ENCODE assay signal across 8 cellular contexts in the genomic region with DNA sequence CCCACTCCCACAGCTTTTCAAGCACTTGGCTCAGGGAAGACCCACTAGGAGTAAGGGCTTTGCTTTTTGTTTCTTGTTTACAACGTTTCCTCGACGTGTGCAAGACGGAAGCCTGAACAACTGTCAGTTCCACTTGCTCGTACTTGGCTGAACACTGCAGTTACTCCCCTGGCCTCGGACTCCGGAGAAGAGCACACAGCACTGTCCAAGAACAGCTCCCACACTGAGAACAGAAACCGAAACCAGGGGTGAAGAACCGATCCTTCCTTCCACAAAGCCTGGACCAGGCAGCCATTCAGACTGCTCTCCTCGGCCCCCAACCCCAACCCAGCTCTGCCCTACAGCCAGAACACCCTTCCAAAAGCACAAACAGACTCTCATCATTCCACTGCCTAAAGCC. TPM values are rescaled to one million over a fixed set of nuclear protein-coding genes. Genes with fewer than 3 reads are reported as not detected.
A peak's percentile ranks its signal among the peaks of the same experiment; 100 is the strongest.
DNase-seq lines count a peak whose midpoint lies in the region; ATAC-seq and TF ChIP-seq lines count a peak whose summit lies in the region.

No MANE protein-coding gene starts in this region.

- TF ChIP-seq CTCF in A673 (conservative IDR thresholded peaks at IDR 0.05; ENCODE audit: low read depth, low read length) (no peak), epithelial cell of proximal tubule (conservative IDR thresholded peaks at IDR 0.05; ENCODE audit: low read depth, low read length) (no peak), PC-9 (conservative IDR thresholded peaks at IDR 0.05) (no peak)

- no peaks in the 10 kb centered on the region for H3K9me2 ChIP-seq in PC-9 (ENCODE audit: insufficient read depth)

- BruUV-seq in A673 (replicated peaks; lab: Mats Ljungman, UMichigan), result no TSS peak
- BruUV-seq in PC-9 (replicated peaks; lab: Mats Ljungman, UMichigan), result no TSS peak

- POLR2A ChIA-PET in A673 (lab: Charles Lee; ENCODE audit: low non-redundant PET), result no interaction called here
- POLR2A ChIA-PET in PC-9 (lab: Charles Lee; ENCODE audit: unreplicated experiment), result no interaction called here

- ATAC-seq in GM19438 (IDR thresholded peaks at IDR 0.05; ENCODE audit: low read depth, unreplicated experiment), result peak; percentile 41

- H3F3A ChIP-seq in PC-9 (ENCODE audit: insufficient read depth, low read depth), result no peaks in the 10 kb centered on the region

- H3K4me1 ChIP-seq in A673 (ENCODE audit: insufficient read depth, low read length, poor library complexity, severe bottlenecking) (peaks cover 70% of the 10 kb centered on the region), muscle layer of duodenum (ENCODE audit: control insufficient read depth in 1 of 2, insufficient read depth in 2 of 2, low read length in 2 of 2) (peaks cover 31 to 76% of the 10 kb centered on the region in 2 donors), PC-9 (replicated peaks; ENCODE audit: insufficient read depth) (peaks cover 11% of the 10 kb centered on the region)

- H3K27ac ChIP-seq in A673 (ENCODE audit: low read depth, low read length, poor library complexity, severe bottlenecking) (peak overlapping the region; percentile 69), muscle layer of duodenum (ENCODE audit: low read length) (peak overlapping the region; percentile 84), PC-9 (no peak overlapping the region)

- H3K4me2 ChIP-seq in PC-9, result no peak overlapping the region

- DNase-seq in A673 (ENCODE audit: low spot score), result peak; percentile 70
- DNase-seq in epithelial cell of proximal tubule (ENCODE audit: low read depth), result no peak
- no peak for DNase-seq in NCI-H2196 (lab: John Stamatoyannopoulos, UW; ENCODE audit: unreplicated experiment)
- DNase-seq in PC-9, result no peak
- DNase-seq in NCI-H345 treated with DMSO at 0.1 percent for 48 hours (lab: John Stamatoyannopoulos, UW; ENCODE audit: unreplicated experiment), result no peak

- no peaks in the 10 kb centered on the region for H3K27me3 ChIP-seq in A673 (replicated peaks; ENCODE audit: insufficient read depth, low read depth, low read length, poor library complexity)
- H3K27me3 ChIP-seq in muscle layer of duodenum (ENCODE audit: low read depth, low read length), result no peaks in the 10 kb centered on the region
- H3K27me3 ChIP-seq in PC-9 (ENCODE audit: insufficient read depth, low read depth), result no peaks in the 10 kb centered on the region

- H3K4me3 ChIP-seq in A673 (ENCODE audit: low read depth, low read length, poor library complexity, severe bottlenecking) (peak overlapping the region; percentile 36), epithelial cell of proximal tubule (ENCODE audit: low read depth, low read length) (peak overlapping the region; percentile 42), muscle layer of duodenum (ENCODE audit: low read depth in 1 of 2, low read length in 2 of 2) (peak overlapping the region; percentile 62 to 75), PC-9 (no peak overlapping the region)

- CTCF ChIA-PET in A673 (lab: Charles Lee), result no interaction called here
- CTCF ChIA-PET in PC-9 (lab: Charles Lee), result interaction anchor here (0.6 kb wide), 1 partner anchor 66 kb away, joined by 3 read pairs; no protein-coding TSS in a partner anchor

- H3K9me3 ChIP-seq in A673 (ENCODE audit: low read depth, low read length, poor library complexity, severe bottlenecking) (no peaks in the 10 kb centered on the region), muscle layer of duodenum (ENCODE audit: control insufficient read depth in 1 of 2, low read length in 2 of 2) (no peaks in the 10 kb centered on the region), PC-9 (ENCODE audit: insufficient read depth, low read depth) (no peaks in the 10 kb centered on the region)

- intact Hi-C loops in A673 (cut with micrococcal nuclease; ENCODE audit: unreplicated experiment) (no loop called here), PC-9 (cut with micrococcal nuclease; ENCODE audit: unreplicated experiment) (no loop called here)

- no peaks in the 10 kb centered on the region for H4K20me1 ChIP-seq in PC-9 (ENCODE audit: insufficient read depth)

- no peak overlapping the region for H2AFZ ChIP-seq in PC-9

- peaks cover 15% of the 10 kb centered on the region; the same call in 1 of the 2 replicates for H3K79me2 ChIP-seq in PC-9 (ENCODE audit: low read depth)

- H3K36me3 ChIP-seq in A673 (ENCODE audit: insufficient read depth, low read length, poor library complexity, severe bottlenecking), result no peaks in the 10 kb centered on the region
- H3K36me3 ChIP-seq in muscle layer of duodenum (ENCODE audit: control insufficient read depth in 1 of 2, insufficient read depth in 2 of 2, low read length in 2 of 2), result no peaks in the 10 kb centered on the region
- H3K36me3 ChIP-seq in PC-9 (ENCODE audit: low read depth), result no peaks in the 10 kb centered on the region

TF ChIP-seq in PFSK-1, 5 proteins besides CTCF, POLR2A, EP300 and RAD21:
- TF ChIP-seq SIN3A (IDR thresholded peaks at IDR 0.05; ENCODE audit: borderline replicate concordance, insufficient read depth, low read length) (0 out of 2 replicates have a peak, but pooled peaks have one; percentile 9), TAF1 (IDR thresholded peaks at IDR 0.05; ENCODE audit: borderline replicate concordance, insufficient read depth, low read length) (no peak), POLR2AphosphoS5 (IDR thresholded peaks at IDR 0.05; ENCODE audit: low read depth, low read length) (no peak)

RNA-seq across cellular contexts. Expression of a gene that starts 25.5 kb away (rescaled TPM):
- total RNA-seq in A673 (2021), result 27.5 and 28.2 TPM in 2 replicates
- polyA plus RNA-seq in PFSK-1 (2012; ENCODE audit: insufficient read length, low read depth), result 19.0 TPM
- total RNA-seq in epithelial cell of proximal tubule, result 19.5 and 22.5 TPM in 2 replicates
- 27.4 and 34.4 TPM in 2 replicates for total RNA-seq in PC-9 (2021)
